In the genomic region with DNA sequence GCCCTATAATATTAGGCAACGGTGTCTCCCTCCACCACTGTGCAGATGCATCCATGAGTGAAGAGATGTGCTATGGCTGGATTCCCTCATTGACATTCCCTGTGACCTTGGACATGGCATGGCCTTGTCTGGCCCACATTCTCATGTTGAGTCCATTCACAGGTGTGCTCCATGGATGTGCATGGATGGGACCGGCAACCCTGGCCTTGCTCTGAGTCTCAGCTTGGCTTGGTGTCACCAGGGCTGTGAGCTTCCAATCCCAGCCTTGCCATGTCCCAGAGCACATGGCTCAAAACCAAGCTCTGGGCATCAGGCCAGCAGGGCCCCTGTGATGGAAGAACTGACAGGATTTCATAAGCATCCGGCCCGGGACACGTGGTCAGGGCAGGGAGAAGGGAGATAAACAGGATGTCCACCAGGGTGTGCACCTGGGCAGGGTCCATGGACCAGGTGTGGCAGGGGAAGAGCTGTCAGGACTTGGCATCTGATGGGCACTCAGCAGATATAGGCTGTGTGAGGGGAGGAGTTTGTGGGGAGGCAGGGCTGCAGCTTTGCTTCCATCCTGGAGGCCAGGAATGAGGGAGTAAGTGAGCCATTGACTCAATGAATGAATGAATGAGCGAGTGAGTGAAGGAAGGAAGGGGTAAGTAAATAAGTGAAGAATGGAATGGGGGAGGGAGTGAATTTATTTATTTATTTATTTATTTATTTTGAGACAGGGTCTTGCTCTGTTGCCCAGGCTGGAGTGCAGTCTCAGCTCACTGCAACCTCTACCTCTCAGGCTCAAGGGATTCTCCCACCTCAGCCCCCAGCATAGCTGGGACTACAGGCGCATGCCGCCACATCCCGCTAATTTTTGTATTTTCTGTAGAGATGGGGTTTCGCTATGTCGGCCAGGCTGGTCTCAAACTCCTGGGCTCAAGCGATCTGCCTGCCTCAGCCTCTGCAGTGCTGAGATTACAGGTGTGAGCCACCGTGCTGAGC, we compare ENCODE assay signal across 1 cellular context.
TF ChIP-seq lines count a peak whose summit lies in the region.

No MANE protein-coding gene starts in this region.

TF ChIP-seq in A549, 52 proteins besides CTCF, POLR2A, EP300 and RAD21 (continued from another document):
- TF ChIP-seq, protein P1, sequence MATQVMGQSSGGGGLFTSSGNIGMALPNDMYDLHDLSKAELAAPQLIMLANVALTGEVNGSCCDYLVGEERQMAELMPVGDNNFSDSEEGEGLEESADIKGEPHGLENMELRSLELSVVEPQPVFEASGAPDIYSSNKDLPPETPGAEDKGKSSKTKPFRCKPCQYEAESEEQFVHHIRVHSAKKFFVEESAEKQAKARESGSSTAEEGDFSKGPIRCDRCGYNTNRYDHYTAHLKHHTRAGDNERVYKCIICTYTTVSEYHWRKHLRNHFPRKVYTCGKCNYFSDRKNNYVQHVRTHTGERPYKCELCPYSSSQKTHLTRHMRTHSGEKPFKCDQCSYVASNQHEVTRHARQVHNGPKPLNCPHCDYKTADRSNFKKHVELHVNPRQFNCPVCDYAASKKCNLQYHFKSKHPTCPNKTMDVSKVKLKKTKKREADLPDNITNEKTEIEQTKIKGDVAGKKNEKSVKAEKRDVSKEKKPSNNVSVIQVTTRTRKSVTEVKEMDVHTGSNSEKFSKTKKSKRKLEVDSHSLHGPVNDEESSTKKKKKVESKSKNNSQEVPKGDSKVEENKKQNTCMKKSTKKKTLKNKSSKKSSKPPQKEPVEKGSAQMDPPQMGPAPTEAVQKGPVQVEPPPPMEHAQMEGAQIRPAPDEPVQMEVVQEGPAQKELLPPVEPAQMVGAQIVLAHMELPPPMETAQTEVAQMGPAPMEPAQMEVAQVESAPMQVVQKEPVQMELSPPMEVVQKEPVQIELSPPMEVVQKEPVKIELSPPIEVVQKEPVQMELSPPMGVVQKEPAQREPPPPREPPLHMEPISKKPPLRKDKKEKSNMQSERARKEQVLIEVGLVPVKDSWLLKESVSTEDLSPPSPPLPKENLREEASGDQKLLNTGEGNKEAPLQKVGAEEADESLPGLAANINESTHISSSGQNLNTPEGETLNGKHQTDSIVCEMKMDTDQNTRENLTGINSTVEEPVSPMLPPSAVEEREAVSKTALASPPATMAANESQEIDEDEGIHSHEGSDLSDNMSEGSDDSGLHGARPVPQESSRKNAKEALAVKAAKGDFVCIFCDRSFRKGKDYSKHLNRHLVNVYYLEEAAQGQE (IDR thresholded peaks at IDR 0.05), result no peak
- no peak for TF ChIP-seq KDM1A (IDR thresholded peaks at IDR 0.05; ENCODE audit: low read depth)
- TF ChIP-seq GATA3 (IDR thresholded peaks at IDR 0.05; ENCODE audit: borderline replicate concordance), result no peak
- TF ChIP-seq CHD2 (IDR thresholded peaks at IDR 0.05; ENCODE audit: low read length, partially characterized antibody), result no peak
- TF ChIP-seq SMC3 (IDR thresholded peaks at IDR 0.05), result peak; percentile 95
- TF ChIP-seq POLR2AphosphoS2 (conservative IDR thresholded peaks at IDR 0.05; ENCODE audit: low read length), result no peak
- TF ChIP-seq ATOH8 (CRISPR knock-in tag; IDR thresholded peaks at IDR 0.05; ENCODE audit: low read depth), result no peak
- no peak for TF ChIP-seq TFCP2L1 (CRISPR knock-in tag; IDR thresholded peaks at IDR 0.05)
- peak; percentile 65 to 86; a peak in 3 of 4 replicates for TF ChIP-seq CEBPB (IDR thresholded peaks at IDR 0.05)
- no peak; the same call in 1 of the 2 replicates for TF ChIP-seq HOXB5 (CRISPR knock-in tag; IDR thresholded peaks at IDR 0.05)
- TF ChIP-seq RCOR1 (IDR thresholded peaks at IDR 0.05; ENCODE audit: low read depth, low read length), result peak; percentile 35; the same call in 1 of the 2 replicates
- no peak for TF ChIP-seq ZSCAN20 (CRISPR knock-in tag; IDR thresholded peaks at IDR 0.05)
- no peak; the same call in 1 of the 2 replicates for TF ChIP-seq NPAS2 (CRISPR knock-in tag; IDR thresholded peaks at IDR 0.05; ENCODE audit: borderline replicate concordance)
- TF ChIP-seq, protein P2, sequence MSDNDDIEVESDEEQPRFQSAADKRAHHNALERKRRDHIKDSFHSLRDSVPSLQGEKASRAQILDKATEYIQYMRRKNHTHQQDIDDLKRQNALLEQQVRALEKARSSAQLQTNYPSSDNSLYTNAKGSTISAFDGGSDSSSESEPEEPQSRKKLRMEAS (IDR thresholded peaks at IDR 0.05), result peak; percentile 100
- no peak for TF ChIP-seq HDAC2 (IDR thresholded peaks at IDR 0.05)
- no peak; the same call in 1 of the 2 replicates for TF ChIP-seq ZC3H11A (IDR thresholded peaks at IDR 0.05)
- no peak for TF ChIP-seq ELK1 (IDR thresholded peaks at IDR 0.05; ENCODE audit: low read depth, low read length)
- no peak for TF ChIP-seq KDM5A (IDR thresholded peaks at IDR 0.05)
- TF ChIP-seq NR3C1 (IDR thresholded peaks at IDR 0.05), result no peak
- no peak for TF ChIP-seq NFE2L2 (conservative IDR thresholded peaks at IDR 0.05; ENCODE audit: low read length)
- TF ChIP-seq, protein P3, sequence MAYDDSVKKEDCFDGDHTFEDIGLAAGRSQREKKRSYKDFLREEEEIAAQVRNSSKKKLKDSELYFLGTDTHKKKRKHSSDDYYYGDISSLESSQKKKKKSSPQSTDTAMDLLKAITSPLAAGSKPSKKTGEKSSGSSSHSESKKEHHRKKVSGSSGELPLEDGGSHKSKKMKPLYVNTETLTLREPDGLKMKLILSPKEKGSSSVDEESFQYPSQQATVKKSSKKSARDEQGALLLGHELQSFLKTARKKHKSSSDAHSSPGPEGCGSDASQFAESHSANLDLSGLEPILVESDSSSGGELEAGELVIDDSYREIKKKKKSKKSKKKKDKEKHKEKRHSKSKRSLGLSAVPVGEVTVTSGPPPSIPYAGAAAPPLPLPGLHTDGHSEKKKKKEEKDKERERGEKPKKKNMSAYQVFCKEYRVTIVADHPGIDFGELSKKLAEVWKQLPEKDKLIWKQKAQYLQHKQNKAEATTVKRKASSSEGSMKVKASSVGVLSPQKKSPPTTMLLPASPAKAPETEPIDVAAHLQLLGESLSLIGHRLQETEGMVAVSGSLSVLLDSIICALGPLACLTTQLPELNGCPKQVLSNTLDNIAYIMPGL (CRISPR knock-in tag; IDR thresholded peaks at IDR 0.05; ENCODE audit: borderline replicate concordance), result no peak
- no peak for TF ChIP-seq CHD4 (IDR thresholded peaks at IDR 0.05; ENCODE audit: borderline replicate concordance)
- no peak for TF ChIP-seq PHF8 (IDR thresholded peaks at IDR 0.05; ENCODE audit: borderline replicate concordance, low read depth)
- TF ChIP-seq FOSB (CRISPR knock-in tag; IDR thresholded peaks at IDR 0.05), result no peak
- TF ChIP-seq HEYL (CRISPR knock-in tag; IDR thresholded peaks at IDR 0.05), result peak; percentile 68; the same call in 1 of the 2 replicates
- TF ChIP-seq FOXS1 (CRISPR knock-in tag; IDR thresholded peaks at IDR 0.05), result no peak
- peak; percentile 94 for TF ChIP-seq USF2 (IDR thresholded peaks at IDR 0.05)
- no peak; the same call in none of the 2 replicates for TF ChIP-seq HOXB13 (CRISPR knock-in tag; IDR thresholded peaks at IDR 0.05; ENCODE audit: low read depth)
- no peak for TF ChIP-seq BHLHE40 (IDR thresholded peaks at IDR 0.05; ENCODE audit: low read depth, low read length)
- TF ChIP-seq BCL3 (IDR thresholded peaks at IDR 0.05), result 0 out of 3 replicates have a peak, but pooled peaks have one; percentile 48
- no peak for TF ChIP-seq RFX5 (IDR thresholded peaks at IDR 0.05)
- TF ChIP-seq RARB (CRISPR knock-in tag; IDR thresholded peaks at IDR 0.05), result no peak
- TF ChIP-seq FOSL2 (IDR thresholded peaks at IDR 0.05), result no peak
- no peak for TF ChIP-seq FOSL2 (CRISPR knock-in tag; IDR thresholded peaks at IDR 0.05)
- TF ChIP-seq MAFK (IDR thresholded peaks at IDR 0.05; ENCODE audit: partially characterized antibody), result peak; percentile 39
- TF ChIP-seq ZFP36 (IDR thresholded peaks at IDR 0.05; ENCODE audit: borderline replicate concordance, partially characterized antibody), result no peak
- peak; percentile 83 to 87; a peak in 4 of 5 replicates for TF ChIP-seq JUN (IDR thresholded peaks at IDR 0.05)
- TF ChIP-seq HOXA7 (CRISPR knock-in tag; IDR thresholded peaks at IDR 0.05), result no peak
- TF ChIP-seq, protein P4, sequence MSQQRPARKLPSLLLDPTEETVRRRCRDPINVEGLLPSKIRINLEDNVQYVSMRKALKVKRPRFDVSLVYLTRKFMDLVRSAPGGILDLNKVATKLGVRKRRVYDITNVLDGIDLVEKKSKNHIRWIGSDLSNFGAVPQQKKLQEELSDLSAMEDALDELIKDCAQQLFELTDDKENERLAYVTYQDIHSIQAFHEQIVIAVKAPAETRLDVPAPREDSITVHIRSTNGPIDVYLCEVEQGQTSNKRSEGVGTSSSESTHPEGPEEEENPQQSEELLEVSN (IDR thresholded peaks at IDR 0.05; ENCODE audit: borderline replicate concordance, low read depth), result peak; percentile 51; the same call in 1 of the 2 replicates
TF ChIP-seq in A549: peak in this region for 13.
